In the genomic region with DNA sequence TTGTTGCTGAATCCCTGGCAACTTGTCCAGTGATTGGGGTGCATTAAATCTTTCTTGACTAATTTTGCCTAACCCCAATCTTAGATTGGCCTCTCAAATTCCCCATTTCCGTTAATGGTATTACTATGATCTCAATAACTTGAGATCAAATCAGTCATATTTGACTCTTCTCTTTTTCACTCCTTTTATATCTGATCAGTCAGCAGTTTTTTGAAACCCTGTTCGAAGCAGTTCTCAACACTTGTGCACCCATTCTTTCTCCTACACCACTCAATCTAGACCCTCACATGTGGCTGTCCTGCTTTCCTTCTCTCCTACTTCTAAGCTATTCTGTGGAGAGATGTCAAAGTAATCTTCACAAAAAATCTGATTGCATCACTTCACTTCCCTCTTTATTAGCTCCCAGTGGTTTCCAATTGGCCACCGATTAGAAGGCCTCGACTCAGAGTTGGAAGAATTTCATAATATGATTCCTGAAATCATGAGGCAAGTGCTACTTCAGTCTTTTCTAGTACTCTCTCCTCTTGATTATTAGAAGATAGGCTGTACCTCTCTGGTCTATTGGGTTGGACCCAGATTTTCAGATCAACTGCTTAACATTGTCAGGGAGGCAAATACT, we compare ENCODE assay signal across 22 cellular contexts.
A peak's percentile ranks its signal among the peaks of the same experiment; 100 is the strongest.
DNase-seq lines count a peak whose midpoint lies in the region; ATAC-seq, FAIRE-seq and TF ChIP-seq lines count a peak whose summit lies in the region.
"Had no signal": no experiment of that assay in that cellular context is flagged by ENCODE, and none has a peak within 500 bp of the region (broad histone marks: within the 10 kb centered on the region; RNA-seq: fewer than 3 reads in every experiment).

No MANE protein-coding gene starts in this region.

- H3K4me1 ChIP-seq in left ventricle myocardium inferior = no peaks in the 10 kb centered on the region
- peaks cover 0 to 13% (median 7%) of the 10 kb centered on the region in 5 donors for H3K4me1 ChIP-seq in subcutaneous abdominal adipose tissue (ENCODE audit: control insufficient read depth in 5 of 5, insufficient read depth in 5 of 5, low read length in 5 of 5)

- H3K27me3 Mint-ChIP-seq in HFFc6 (ENCODE audit: insufficient read depth) = peaks cover 7% of the 10 kb centered on the region; the same call in 1 of the 2 replicates

- H3K4me1 Mint-ChIP-seq in HFFc6 (ENCODE audit: low read depth) = no peaks in the 10 kb centered on the region
- H3K4me1 Mint-ChIP-seq: activated naive CD4-positive, alpha-beta T cell treated with anti-CD3 and anti-CD28 coated beads, Interleukin-2, amount 10 ng/mL, durations not matched to agents 7 days and 5 days; immature natural killer cell; neural progenitor cell had no signal

- TF ChIP-seq CTCF in left ventricle myocardium inferior (IDR thresholded peaks at IDR 0.05; ENCODE audit: borderline replicate concordance) = no peak
- TF ChIP-seq CTCF in fibroblast of villous mesenchyme (IDR thresholded peaks at IDR 0.05; ENCODE audit: insufficient read depth, low read depth, low read length) = no peak
- TF ChIP-seq CTCF in HFFc6 (IDR thresholded peaks at IDR 0.05) = no peak

- intact Hi-C loops in Right ventricle myocardium superior (cut with DNase I) (no loop called here), left ventricle myocardium inferior (cut with micrococcal nuclease) (no loop called here)

- H3K27ac ChIP-seq in left ventricle myocardium inferior (replicated peaks) (no peak overlapping the region), subcutaneous abdominal adipose tissue (ENCODE audit: low read depth, low read length) (peak overlapping the region; percentile 20)
- H3K27ac ChIP-seq: neural progenitor cell, WERI-Rb-1 had no signal

- ATAC-seq in Right ventricle myocardium superior (ENCODE audit: poor library complexity) (peak; percentile 49), HG03095 (IDR thresholded peaks at IDR 0.05; ENCODE audit: unreplicated experiment) (no peak)
- ATAC-seq: stimulated activated naive CD8-positive, alpha-beta T cell treated with anti-CD3 and anti-CD28 coated beads, Interleukin-15, Interleukin-2, amounts not matched to agents 100 U/mL and 50 U/mL, for 24 hours had no signal

- H3K36me3 ChIP-seq in left ventricle myocardium inferior = no peaks in the 10 kb centered on the region
- no peaks in the 10 kb centered on the region for H3K36me3 ChIP-seq in subcutaneous abdominal adipose tissue (ENCODE audit: control insufficient read depth in 5 of 5, insufficient read depth in 5 of 5, low read length in 5 of 5)
- H3K36me3 ChIP-seq: neural progenitor cell, WERI-Rb-1 had no signal

- H3K27me3 ChIP-seq in left ventricle myocardium inferior (ENCODE audit: low read depth) (no peaks in the 10 kb centered on the region), subcutaneous abdominal adipose tissue (ENCODE audit: control insufficient read depth in 5 of 5, insufficient read depth in 4 of 5, low read length in 5 of 5) (no peaks in the 10 kb centered on the region)
- H3K27me3 ChIP-seq: neural progenitor cell had no signal

- H3K9me3 ChIP-seq in left ventricle myocardium inferior (replicated peaks) (no peaks in the 10 kb centered on the region), subcutaneous abdominal adipose tissue (ENCODE audit: control insufficient read depth in 5 of 5, low read length in 5 of 5) (peaks cover 0 to 4% (median 0%) of the 10 kb centered on the region in 5 donors)

- H3K27ac Mint-ChIP-seq in HFFc6 = no peak overlapping the region
- H3K27ac Mint-ChIP-seq: activated CD4-positive, alpha-beta memory T cell treated with anti-CD3 and anti-CD28 coated beads for 36 hours; activated naive CD4-positive, alpha-beta T cell treated with anti-CD3 and anti-CD28 coated beads, Interleukin-2, amount 10 ng/mL, durations not matched to agents 7 days and 5 days; activated T-cell treated with anti-CD3 and anti-CD28 coated beads, Interleukin-2, amount 50 U/mL, for 24 hours; immature natural killer cell; neural progenitor cell had no signal

- no peak for DNase-seq in Right ventricle myocardium superior
- DNase-seq in left ventricle myocardium inferior = no peak
- peak; percentile 46 for DNase-seq in NOMO-1 treated with dmso at 0.1 percent for 144 hours (lab: John Stamatoyannopoulos, UW; ENCODE audit: unreplicated experiment)
- DNase-seq in fibroblast of villous mesenchyme (ENCODE audit: low read depth) = peak; percentile 63
- no peak for DNase-seq in RCC 7860 (ENCODE audit: low spot score)
- DNase-seq in HFFc6 = no peak
- DNase-seq: activated CD4-positive, alpha-beta memory T cell treated with anti-CD3 and anti-CD28 coated beads for 36 hours; activated naive CD4-positive, alpha-beta T cell treated with anti-CD3 and anti-CD28 coated beads, Interleukin-2, amount 10 ng/mL, durations not matched to agents 7 days and 5 days; activated T-cell treated with anti-CD3 and anti-CD28 coated beads, Interleukin-2, amount 50 U/mL, for 24 hours; cortex of kidney; head of caudate nucleus; immature natural killer cell; midbrain; NCI-H774; RPMI8226; stimulated activated naive CD8-positive, alpha-beta T cell treated with anti-CD3 and anti-CD28 coated beads, Interleukin-15, Interleukin-2, amounts not matched to agents 100 U/mL and 50 U/mL, for 24 hours; T-helper 1 cell; WERI-Rb-1 had no signal

- H3K36me3 Mint-ChIP-seq in HFFc6 (ENCODE audit: low read depth) = no peaks in the 10 kb centered on the region
- H3K36me3 Mint-ChIP-seq: activated CD4-positive, alpha-beta memory T cell treated with anti-CD3 and anti-CD28 coated beads for 36 hours; activated naive CD4-positive, alpha-beta T cell treated with anti-CD3 and anti-CD28 coated beads, Interleukin-2, amount 10 ng/mL, durations not matched to agents 7 days and 5 days; neural progenitor cell had no signal

- no peak for FAIRE-seq in RCC 7860 (lab: Jason Lieb, UNC)
- FAIRE-seq: urothelium cell line had no signal

- H3K4me3 Mint-ChIP-seq in HFFc6 = no peak overlapping the region
- H3K4me3 Mint-ChIP-seq: activated CD4-positive, alpha-beta memory T cell treated with anti-CD3 and anti-CD28 coated beads for 36 hours; activated naive CD4-positive, alpha-beta T cell treated with anti-CD3 and anti-CD28 coated beads, Interleukin-2, amount 10 ng/mL, durations not matched to agents 7 days and 5 days; activated T-cell treated with anti-CD3 and anti-CD28 coated beads, Interleukin-2, amount 50 U/mL, for 24 hours; immature natural killer cell; neural progenitor cell had no signal

- H3K4me3 ChIP-seq in left ventricle myocardium inferior (no peak overlapping the region), fibroblast of villous mesenchyme (ENCODE audit: low read depth, low read length) (no peak overlapping the region), subcutaneous abdominal adipose tissue (ENCODE audit: low read depth in 1 of 5, low read length in 5 of 5) (no peak overlapping the region)
- H3K4me3 ChIP-seq: neural progenitor cell had no signal

- H3K9ac ChIP-seq in subcutaneous abdominal adipose tissue (ENCODE audit: low read length in 5 of 5) = no peak overlapping the region
- H3K9ac ChIP-seq: neural progenitor cell had no signal

- no peaks in the 10 kb centered on the region for H3K9me3 Mint-ChIP-seq in HFFc6
- H3K9me3 Mint-ChIP-seq: activated CD4-positive, alpha-beta memory T cell treated with anti-CD3 and anti-CD28 coated beads for 36 hours; activated naive CD4-positive, alpha-beta T cell treated with anti-CD3 and anti-CD28 coated beads, Interleukin-2, amount 10 ng/mL, durations not matched to agents 7 days and 5 days; activated T-cell treated with anti-CD3 and anti-CD28 coated beads, Interleukin-2, amount 50 U/mL, for 24 hours; immature natural killer cell; neural progenitor cell had no signal

Comparison
In these comparisons a context has a peak if more than half of its experiments do, and no peak if none do; other contexts are left out.
1. DNase-seq: peak in NOMO-1 treated with dmso at 0.1 percent for 144 hours (single experiment) and fibroblast of villous mesenchyme (single experiment); none in Right ventricle myocardium superior (single experiment), left ventricle myocardium inferior (single experiment), RCC 7860 (single experiment) and HFFc6 (single experiment).